ENCODE assay signal across 8 cellular contexts in the genomic region with DNA sequence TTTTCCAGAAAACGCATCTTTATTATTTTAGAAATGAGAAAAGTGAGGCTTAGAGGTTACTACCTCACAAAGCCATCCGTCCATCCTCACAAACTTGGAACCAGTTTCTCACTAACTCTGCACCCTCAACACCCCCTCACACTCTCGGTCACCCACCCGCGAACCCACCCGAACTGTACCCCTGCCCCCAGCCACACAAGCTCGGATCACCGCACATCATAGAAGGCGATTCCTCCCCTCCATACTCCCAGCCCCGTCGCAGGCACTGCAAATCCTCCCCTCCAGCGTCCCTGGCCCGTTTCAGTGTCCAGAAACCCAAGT. TPM values are rescaled to one million over a fixed set of nuclear protein-coding genes. Genes with fewer than 3 reads are reported as not detected.
DNase-seq lines count a peak whose midpoint lies in the region; ATAC-seq and TF ChIP-seq lines count a peak whose summit lies in the region.

No MANE protein-coding gene starts in this region.

- H3K27ac Mint-ChIP-seq in progenitor cell of endocrine pancreas: peak overlapping the region; percentile 100

- H3K27me3 ChIP-seq in Peyer's patch: no peaks in the 10 kb centered on the region

- H3K4me3 Mint-ChIP-seq in progenitor cell of endocrine pancreas (ENCODE audit: low read depth): peak overlapping the region; percentile 97

- peaks cover 8% of the 10 kb centered on the region for H3K4me1 Mint-ChIP-seq in progenitor cell of endocrine pancreas (ENCODE audit: low read depth)

- peaks cover 21% of the 10 kb centered on the region for H3K9me3 Mint-ChIP-seq in progenitor cell of endocrine pancreas (ENCODE audit: low read depth)

- peaks cover 0 to 14% (median 0%) of the 10 kb centered on the region in 4 donors for H3K4me1 ChIP-seq in Peyer's patch

- H3K27ac ChIP-seq in Peyer's patch: peak overlapping the region; percentile 84 to 92 (median 86)

- ATAC-seq in esophagus mucosa: peak; percentile 9
- no peak for ATAC-seq in GM19324 (IDR thresholded peaks at IDR 0.05; ENCODE audit: low FRiP score, unreplicated experiment)

- H3K36me3 ChIP-seq in Peyer's patch: peaks cover 0 to 26% (median 0%) of the 10 kb centered on the region in 3 donors

- H3K27me3 Mint-ChIP-seq in progenitor cell of endocrine pancreas: no peaks in the 10 kb centered on the region

- H3K4me3 ChIP-seq in GM12875 (ENCODE audit: low read depth, low read length): peak overlapping the region; percentile 57
- H3K4me3 ChIP-seq in Peyer's patch: peak overlapping the region; percentile 58 to 83 (median 64)

- peaks cover 0 to 41% (median 2%) of the 10 kb centered on the region in 4 donors for H3K9me3 ChIP-seq in Peyer's patch

- DNase-seq in Peyer's patch (no peak), progenitor cell of endocrine pancreas (ENCODE audit: low spot score, unreplicated experiment) (no peak), NCI-H1048 (lab: John Stamatoyannopoulos, UW) (no peak), mucosa of gallbladder (ENCODE audit: low spot score) (no peak), Ammon's horn (ENCODE audit: low spot score) (no peak)

- no peak for TF ChIP-seq POLR2A in Peyer's patch (IDR thresholded peaks at IDR 0.05)

- H3K36me3 Mint-ChIP-seq in progenitor cell of endocrine pancreas (ENCODE audit: insufficient read depth): peaks cover 56% of the 10 kb centered on the region

- TF ChIP-seq CTCF in GM12875 (IDR thresholded peaks at IDR 0.05; ENCODE audit: borderline replicate concordance, insufficient read depth, low read depth, low read length): no peak
- TF ChIP-seq CTCF in Peyer's patch (IDR thresholded peaks at IDR 0.05): no peak
- no peak for TF ChIP-seq CTCF in progenitor cell of endocrine pancreas (IDR thresholded peaks at IDR 0.05; ENCODE audit: unreplicated experiment)

RNA-seq across cellular contexts. Expression of gene ZNF260, which starts 0.2 kb away (rescaled TPM):
- total RNA-seq in Peyer's patch (10 to 100 TPM in 2 of 4 donors, 1 to 10 TPM in 2; 5.0 to 18.6 (median 10.8) TPM), esophagus mucosa (7.9 TPM), progenitor cell of endocrine pancreas (38.3 and 45.4 TPM in 2 replicates), mucosa of gallbladder (16.6 TPM)

RNA-seq across cellular contexts. Expression of gene ZNF566, which starts 38.5 kb away (rescaled TPM):
- total RNA-seq in Peyer's patch (10 to 100 TPM in 3 of 4 donors, 1 to 10 TPM in 1; 5.8 to 39.6 (median 10.9) TPM), esophagus mucosa (4.3 TPM), progenitor cell of endocrine pancreas (23.2 and 24.7 TPM in 2 replicates), mucosa of gallbladder (11.4 TPM)

RNA-seq across cellular contexts. Expression of gene ZNF529, which starts 45.3 kb away (rescaled TPM):
- total RNA-seq in Peyer's patch: 10 to 100 TPM in 1 of 4 donors, 1 to 10 TPM in 3; 4.2 to 14.0 (median 5.8) TPM
- 3.8 TPM for total RNA-seq in esophagus mucosa
- total RNA-seq in progenitor cell of endocrine pancreas: 19.7 and 24.3 TPM in 2 replicates
- total RNA-seq in mucosa of gallbladder: 14.2 TPM
